In genomic region chr3:56917740-56918568, GRCh38 we compare ENCODE assay signal across 8 cellular contexts.
DNase-seq lines count a peak whose midpoint lies in the region; ATAC-seq and TF ChIP-seq lines count a peak whose summit lies in the region.

No MANE protein-coding gene starts in this region.

- DNase-seq in GM10248 (ENCODE audit: extremely low spot score), result peak; percentile 72
- peak; percentile 59 for DNase-seq in activated CD8-positive, alpha-beta T cell treated with anti-CD3 and anti-CD28 coated beads, Interleukin-2, amount 10 ng/mL, durations not matched to agents 7 days and 5 days
- peak; percentile 24 for DNase-seq in stimulated activated CD4-positive, alpha-beta T cell treated with anti-CD3 and anti-CD28 coated beads, Interleukin-2, amount 100 ng/mL, for 4 hours (ENCODE audit: low read depth)
- no peak for DNase-seq in HEK293T (ENCODE audit: extremely low spot score)
- DNase-seq in amygdala (lab: John Stamatoyannopoulos, UW), result no peak
- no peak for DNase-seq in NCI-H1436 (lab: John Stamatoyannopoulos, UW)

- H3K4me3 Mint-ChIP-seq in IgD-negative memory B cell, result peak overlapping the region; percentile 71 to 92 (median 87)
- peak overlapping the region; percentile 92 for H3K4me3 Mint-ChIP-seq in activated CD8-positive, alpha-beta T cell treated with anti-CD3 and anti-CD28 coated beads, Interleukin-2, amount 10 ng/mL, durations not matched to agents 7 days and 5 days

- H3K9me3 Mint-ChIP-seq in IgD-negative memory B cell, result no peaks in the 10 kb centered on the region
- H3K9me3 Mint-ChIP-seq in activated CD8-positive, alpha-beta T cell treated with anti-CD3 and anti-CD28 coated beads, Interleukin-2, amount 10 ng/mL, durations not matched to agents 7 days and 5 days (ENCODE audit: insufficient read depth), result no peaks in the 10 kb centered on the region

- ATAC-seq in GM21447 (IDR thresholded peaks at IDR 0.05; ENCODE audit: unreplicated experiment), result peak; percentile 76
- no peak for ATAC-seq in activated CD8-positive, alpha-beta T cell treated with anti-CD3 and anti-CD28 coated beads, Interleukin-2, amount 10 ng/mL, durations not matched to agents 7 days and 5 days

- H3K4me1 Mint-ChIP-seq in IgD-negative memory B cell, result peaks cover 58 to 71% (median 61%) of the 10 kb centered on the region in 3 donors
- peaks cover 80% of the 10 kb centered on the region for H3K4me1 Mint-ChIP-seq in activated CD8-positive, alpha-beta T cell treated with anti-CD3 and anti-CD28 coated beads, Interleukin-2, amount 10 ng/mL, durations not matched to agents 7 days and 5 days (ENCODE audit: low read depth)

- no peaks in the 10 kb centered on the region for H3K27me3 Mint-ChIP-seq in IgD-negative memory B cell
- H3K27me3 Mint-ChIP-seq in activated CD8-positive, alpha-beta T cell treated with anti-CD3 and anti-CD28 coated beads, Interleukin-2, amount 10 ng/mL, durations not matched to agents 7 days and 5 days (ENCODE audit: low read depth), result no peaks in the 10 kb centered on the region

- CTCF ChIA-PET in GM10248 (lab: Yijun Ruan, JAX), result interaction anchor here (0.8 to 3.9 kb wide), 8 partner anchors 14 to 216 kb away, joined by 3 to 14 read pairs (median 7); partner anchors contain the start of gene ARHGEF3
- CTCF ChIA-PET in activated CD8-positive, alpha-beta T cell treated with anti-CD3 and anti-CD28 coated beads, Interleukin-2, amount 10 ng/mL, durations not matched to agents 7 days and 5 days (lab: Charles Lee), result interaction anchor here (0.8 to 5.7 kb wide), 12 partner anchors 9 to 360 kb away, joined by 3 to 95 read pairs (median 4); partner anchors contain the start of genes ARHGEF3 and CCDC66
- CTCF ChIA-PET in HEK293T (lab: Yijun Ruan, JAX), result no interaction called here

- no peaks in the 10 kb centered on the region for H3K36me3 Mint-ChIP-seq in IgD-negative memory B cell
- peaks cover 16% of the 10 kb centered on the region for H3K36me3 Mint-ChIP-seq in activated CD8-positive, alpha-beta T cell treated with anti-CD3 and anti-CD28 coated beads, Interleukin-2, amount 10 ng/mL, durations not matched to agents 7 days and 5 days (ENCODE audit: low read depth)

- peak overlapping the region; percentile 92 to 98 (median 97) for H3K27ac Mint-ChIP-seq in IgD-negative memory B cell
- H3K27ac Mint-ChIP-seq in activated CD8-positive, alpha-beta T cell treated with anti-CD3 and anti-CD28 coated beads, Interleukin-2, amount 10 ng/mL, durations not matched to agents 7 days and 5 days, result peak overlapping the region; percentile 99

- TF ChIP-seq CTCF in GM10248 (IDR thresholded peaks at IDR 0.05; ENCODE audit: control extremely low read depth, extremely low read depth, low read depth, missing control alignments), result no peak

- POLR2A ChIA-PET in GM10248 (lab: Yijun Ruan, JAX), result no interaction called here
- POLR2A ChIA-PET in activated CD8-positive, alpha-beta T cell treated with anti-CD3 and anti-CD28 coated beads, Interleukin-2, amount 10 ng/mL, durations not matched to agents 7 days and 5 days (lab: Charles Lee), result interaction anchor here (0.8 to 6.8 kb wide), 11 partner anchors 8 to 235 kb away, joined by 3 to 88 read pairs (median 11); partner anchors contain the start of genes ARHGEF3 and TASOR
- POLR2A ChIA-PET in HEK293T (lab: Yijun Ruan, JAX), result no interaction called here

TF ChIP-seq in HEK293T, 16 proteins besides CTCF, POLR2A, EP300 and RAD21:
- TF ChIP-seq PKNOX1 (IDR thresholded peaks at IDR 0.05), result no peak

Comparison
In these comparisons a context has a peak if more than half of its experiments do, and no peak if none do; other contexts are left out.
1. DNase-seq: peak in GM10248 (single experiment), activated CD8-positive, alpha-beta T cell treated with anti-CD3 and anti-CD28 coated beads, Interleukin-2, amount 10 ng/mL, durations not matched to agents 7 days and 5 days (single experiment) and stimulated activated CD4-positive, alpha-beta T cell treated with anti-CD3 and anti-CD28 coated beads, Interleukin-2, amount 100 ng/mL, for 4 hours (single experiment); none in HEK293T (single experiment), amygdala (0 of 56) and NCI-H1436 (single experiment).